ENCODE assay signal across 8 cellular contexts in the genomic region with DNA sequence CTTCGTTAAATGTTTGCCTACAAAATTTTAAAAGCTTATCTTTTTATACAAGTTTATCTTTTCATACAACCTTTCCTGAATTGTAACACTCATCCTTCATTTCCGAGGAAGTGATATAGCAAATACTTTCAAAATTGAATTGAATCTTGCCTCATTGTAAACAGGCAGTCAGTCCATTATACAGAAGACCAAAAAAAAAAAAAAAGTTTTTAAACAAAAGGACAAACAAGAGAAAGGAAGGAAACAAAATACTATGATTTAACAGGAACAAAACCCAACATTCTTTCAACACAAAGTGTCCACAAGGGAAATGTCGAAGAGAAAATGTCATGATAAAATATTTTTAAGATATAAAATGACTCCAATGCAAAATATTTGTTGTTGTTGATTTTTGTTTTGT. TPM values are rescaled to one million over a fixed set of nuclear protein-coding genes. Genes with fewer than 3 reads are reported as not detected.
A peak's percentile ranks its signal among the peaks of the same experiment; 100 is the strongest.
DNase-seq lines count a peak whose midpoint lies in the region; ATAC-seq and TF ChIP-seq lines count a peak whose summit lies in the region.

No MANE protein-coding gene starts in this region.

- CTCF ChIA-PET in Calu3 (lab: Charles Lee), result no interaction called here

- H3K4me3 Mint-ChIP-seq in activated naive CD4-positive, alpha-beta T cell treated with anti-CD3 and anti-CD28 coated beads, Interleukin-2, amount 50 U/mL, for 24 hours, result peak overlapping the region; percentile 89
- H3K4me3 Mint-ChIP-seq in activated T-helper 17 cell treated with anti-CD3 and anti-CD28 coated beads, Interleukin-2, amount 50 U/mL, for 72 hours, result peak overlapping the region; percentile 81
- H3K4me3 Mint-ChIP-seq in memory B cell (peak overlapping the region; percentile 75), Calu3 (ENCODE audit: low read depth, unreplicated experiment) (no peak overlapping the region)

- peaks cover 0 to 21% (median 3%) of the 10 kb centered on the region in 4 donors for H3K36me3 ChIP-seq in upper lobe of left lung

- H3K27ac Mint-ChIP-seq in activated naive CD4-positive, alpha-beta T cell treated with anti-CD3 and anti-CD28 coated beads, Interleukin-2, amount 50 U/mL, for 24 hours, result no peak overlapping the region
- H3K27ac Mint-ChIP-seq in activated T-helper 17 cell treated with anti-CD3 and anti-CD28 coated beads, Interleukin-2, amount 50 U/mL, for 72 hours, result peak overlapping the region; percentile 85
- H3K27ac Mint-ChIP-seq in memory B cell (peak overlapping the region; percentile 89), Calu3 (ENCODE audit: unreplicated experiment) (no peak overlapping the region)

- H3K27ac ChIP-seq in upper lobe of left lung, result peak overlapping the region; percentile 39 to 78 (median 54)

- peaks cover 22 to 70% (median 53%) of the 10 kb centered on the region in 4 donors for H3K4me1 ChIP-seq in upper lobe of left lung

- H3K36me3 Mint-ChIP-seq in activated naive CD4-positive, alpha-beta T cell treated with anti-CD3 and anti-CD28 coated beads, Interleukin-2, amount 50 U/mL, for 24 hours, result peaks cover 3% of the 10 kb centered on the region
- peaks cover 46% of the 10 kb centered on the region for H3K36me3 Mint-ChIP-seq in activated T-helper 17 cell treated with anti-CD3 and anti-CD28 coated beads, Interleukin-2, amount 50 U/mL, for 72 hours (ENCODE audit: low read depth)
- H3K36me3 Mint-ChIP-seq in memory B cell, result peaks cover 9% of the 10 kb centered on the region
- H3K36me3 Mint-ChIP-seq in Calu3 (ENCODE audit: insufficient read depth, unreplicated experiment), result peaks cover 7% of the 10 kb centered on the region

- no peaks in the 10 kb centered on the region for H3K27me3 ChIP-seq in upper lobe of left lung

- no peak for ATAC-seq in activated T-helper 17 cell treated with anti-CD3 and anti-CD28 coated beads, Interleukin-2, amount 50 U/mL, for 72 hours (replicated peaks)
- ATAC-seq in memory B cell (ENCODE audit: low read depth) (no peak), upper lobe of left lung (ENCODE audit: low FRiP score in 2 of 2) (no peak)

- H3K27me3 Mint-ChIP-seq in activated naive CD4-positive, alpha-beta T cell treated with anti-CD3 and anti-CD28 coated beads, Interleukin-2, amount 50 U/mL, for 24 hours, result no peaks in the 10 kb centered on the region
- no peaks in the 10 kb centered on the region for H3K27me3 Mint-ChIP-seq in activated T-helper 17 cell treated with anti-CD3 and anti-CD28 coated beads, Interleukin-2, amount 50 U/mL, for 72 hours
- H3K27me3 Mint-ChIP-seq in memory B cell (no peaks in the 10 kb centered on the region), Calu3 (ENCODE audit: unreplicated experiment) (no peaks in the 10 kb centered on the region)

- no peak for TF ChIP-seq CTCF in upper lobe of left lung (IDR thresholded peaks at IDR 0.05)
- no peak for TF ChIP-seq CTCF in Calu3 (IDR thresholded peaks at IDR 0.05; ENCODE audit: unreplicated experiment)

- no peak for TF ChIP-seq POLR2A in upper lobe of left lung (IDR thresholded peaks at IDR 0.05)

- intact Hi-C loops in Calu3 (cut with micrococcal nuclease; ENCODE audit: unreplicated experiment), result no loop called here

- H3K4me3 ChIP-seq in upper lobe of left lung, result peak overlapping the region in 3 of 4 donors; percentile 10 to 27 (median 25)

- H3K9me3 ChIP-seq in upper lobe of left lung, result no peaks in the 10 kb centered on the region

- H3K4me1 Mint-ChIP-seq in activated naive CD4-positive, alpha-beta T cell treated with anti-CD3 and anti-CD28 coated beads, Interleukin-2, amount 50 U/mL, for 24 hours, result peaks cover 36% of the 10 kb centered on the region
- H3K4me1 Mint-ChIP-seq in activated T-helper 17 cell treated with anti-CD3 and anti-CD28 coated beads, Interleukin-2, amount 50 U/mL, for 72 hours, result peaks cover 11% of the 10 kb centered on the region
- H3K4me1 Mint-ChIP-seq in memory B cell, result peaks cover 9% of the 10 kb centered on the region
- no peaks in the 10 kb centered on the region for H3K4me1 Mint-ChIP-seq in Calu3 (ENCODE audit: low read depth, unreplicated experiment)

- BruUV-seq in Calu3 (replicated peaks; lab: Mats Ljungman, UMichigan), result no TSS peak

- DNase-seq in activated naive CD4-positive, alpha-beta T cell treated with anti-CD3 and anti-CD28 coated beads, Interleukin-2, amount 50 U/mL, for 16 hours, result no peak
- DNase-seq in memory B cell (ENCODE audit: low spot score in 2 of 2) (no peak), upper lobe of left lung (no peak), T-helper 9 cell (no peak), Calu3 (no peak), C1 segment of cervical spinal cord (lab: John Stamatoyannopoulos, UW) (no peak)

- no peaks in the 10 kb centered on the region for H3K9me3 Mint-ChIP-seq in activated naive CD4-positive, alpha-beta T cell treated with anti-CD3 and anti-CD28 coated beads, Interleukin-2, amount 50 U/mL, for 24 hours
- H3K9me3 Mint-ChIP-seq in activated T-helper 17 cell treated with anti-CD3 and anti-CD28 coated beads, Interleukin-2, amount 50 U/mL, for 72 hours, result no peaks in the 10 kb centered on the region
- no peaks in the 10 kb centered on the region for H3K9me3 Mint-ChIP-seq in memory B cell
- no peaks in the 10 kb centered on the region for H3K9me3 Mint-ChIP-seq in Calu3 (ENCODE audit: low read depth, unreplicated experiment)

- no peak for TF ChIP-seq EP300 in upper lobe of left lung (IDR thresholded peaks at IDR 0.05)

- 26 to 29% methylated on average over 3 of the region's 3 CpGs for WGBS in upper lobe of left lung, 2 donors

RNA-seq across cellular contexts. Expression of a gene that starts 8.5 kb away (rescaled TPM):
- total RNA-seq in activated T-helper 17 cell treated with anti-CD3 and anti-CD28 coated beads, Interleukin-2, amount 50 U/mL, for 72 hours, result 10 to 100 TPM; 28.1 to 31.5 TPM
- 10 to 100 TPM; 23.4 to 48.9 (median 41.2) TPM for total RNA-seq in upper lobe of left lung
- 18.0 and 24.9 TPM in 2 replicates for total RNA-seq in Calu3 (2022)

RNA-seq across cellular contexts. Expression of a gene that starts 58.2 kb away (rescaled TPM):
- 100 to 1,000 TPM; 278 to 324 TPM for total RNA-seq in activated T-helper 17 cell treated with anti-CD3 and anti-CD28 coated beads, Interleukin-2, amount 50 U/mL, for 72 hours
- total RNA-seq in upper lobe of left lung, result 100 to 1,000 TPM; 140 to 273 (median 206) TPM
- 169 and 173 TPM in 2 replicates for total RNA-seq in Calu3 (2022)

Comparison
In these comparisons a context has a peak if more than half of its experiments do, and no peak if none do; other contexts are left out.
1. H3K27ac Mint-ChIP-seq: peak in activated T-helper 17 cell treated with anti-CD3 and anti-CD28 coated beads, Interleukin-2, amount 50 U/mL, for 72 hours (single experiment) and memory B cell (single experiment); none in activated naive CD4-positive, alpha-beta T cell treated with anti-CD3 and anti-CD28 coated beads, Interleukin-2, amount 50 U/mL, for 24 hours (single experiment) and Calu3 (single experiment).